ENCODE assay signal across 1 cellular context in the genomic region with DNA sequence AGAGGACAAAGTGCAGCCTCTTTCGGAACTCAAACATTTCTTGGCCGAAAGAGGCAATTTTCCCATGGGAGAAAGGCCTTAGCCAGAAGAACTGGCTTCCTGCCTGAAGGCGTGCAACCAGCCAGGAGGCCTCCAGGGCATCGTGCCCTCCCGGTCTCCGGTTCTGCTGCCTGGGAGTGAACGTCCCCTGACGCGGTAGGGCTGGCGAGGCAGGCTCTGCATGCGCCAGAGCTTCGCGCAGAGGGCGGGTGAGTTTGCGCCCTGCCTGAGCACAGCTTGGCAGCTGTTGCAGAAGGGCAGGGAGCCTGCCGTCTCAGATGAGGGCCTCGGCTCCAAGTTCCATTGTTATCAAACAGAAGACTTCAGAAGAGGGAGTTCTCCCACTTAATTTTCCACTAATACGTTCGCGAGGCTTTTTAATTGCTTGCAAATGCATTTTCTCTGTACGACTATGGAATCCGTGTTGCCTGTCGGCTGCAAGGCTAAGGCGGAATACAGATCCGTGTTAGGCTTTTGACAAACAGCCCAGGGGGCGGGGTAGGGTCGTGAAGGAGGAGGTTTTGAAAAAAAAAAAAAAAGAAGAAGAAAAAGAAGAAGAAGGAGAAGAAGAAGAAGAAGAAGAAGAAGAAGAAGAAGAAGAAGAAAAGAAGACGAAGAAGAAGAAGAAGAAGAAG.
TF ChIP-seq lines count a peak whose summit lies in the region.

No MANE protein-coding gene starts in this region.

TF ChIP-seq in HEK293, 187 proteins besides CTCF, POLR2A, EP300 and RAD21 (continued from another document):
- TF ChIP-seq, protein P1, sequence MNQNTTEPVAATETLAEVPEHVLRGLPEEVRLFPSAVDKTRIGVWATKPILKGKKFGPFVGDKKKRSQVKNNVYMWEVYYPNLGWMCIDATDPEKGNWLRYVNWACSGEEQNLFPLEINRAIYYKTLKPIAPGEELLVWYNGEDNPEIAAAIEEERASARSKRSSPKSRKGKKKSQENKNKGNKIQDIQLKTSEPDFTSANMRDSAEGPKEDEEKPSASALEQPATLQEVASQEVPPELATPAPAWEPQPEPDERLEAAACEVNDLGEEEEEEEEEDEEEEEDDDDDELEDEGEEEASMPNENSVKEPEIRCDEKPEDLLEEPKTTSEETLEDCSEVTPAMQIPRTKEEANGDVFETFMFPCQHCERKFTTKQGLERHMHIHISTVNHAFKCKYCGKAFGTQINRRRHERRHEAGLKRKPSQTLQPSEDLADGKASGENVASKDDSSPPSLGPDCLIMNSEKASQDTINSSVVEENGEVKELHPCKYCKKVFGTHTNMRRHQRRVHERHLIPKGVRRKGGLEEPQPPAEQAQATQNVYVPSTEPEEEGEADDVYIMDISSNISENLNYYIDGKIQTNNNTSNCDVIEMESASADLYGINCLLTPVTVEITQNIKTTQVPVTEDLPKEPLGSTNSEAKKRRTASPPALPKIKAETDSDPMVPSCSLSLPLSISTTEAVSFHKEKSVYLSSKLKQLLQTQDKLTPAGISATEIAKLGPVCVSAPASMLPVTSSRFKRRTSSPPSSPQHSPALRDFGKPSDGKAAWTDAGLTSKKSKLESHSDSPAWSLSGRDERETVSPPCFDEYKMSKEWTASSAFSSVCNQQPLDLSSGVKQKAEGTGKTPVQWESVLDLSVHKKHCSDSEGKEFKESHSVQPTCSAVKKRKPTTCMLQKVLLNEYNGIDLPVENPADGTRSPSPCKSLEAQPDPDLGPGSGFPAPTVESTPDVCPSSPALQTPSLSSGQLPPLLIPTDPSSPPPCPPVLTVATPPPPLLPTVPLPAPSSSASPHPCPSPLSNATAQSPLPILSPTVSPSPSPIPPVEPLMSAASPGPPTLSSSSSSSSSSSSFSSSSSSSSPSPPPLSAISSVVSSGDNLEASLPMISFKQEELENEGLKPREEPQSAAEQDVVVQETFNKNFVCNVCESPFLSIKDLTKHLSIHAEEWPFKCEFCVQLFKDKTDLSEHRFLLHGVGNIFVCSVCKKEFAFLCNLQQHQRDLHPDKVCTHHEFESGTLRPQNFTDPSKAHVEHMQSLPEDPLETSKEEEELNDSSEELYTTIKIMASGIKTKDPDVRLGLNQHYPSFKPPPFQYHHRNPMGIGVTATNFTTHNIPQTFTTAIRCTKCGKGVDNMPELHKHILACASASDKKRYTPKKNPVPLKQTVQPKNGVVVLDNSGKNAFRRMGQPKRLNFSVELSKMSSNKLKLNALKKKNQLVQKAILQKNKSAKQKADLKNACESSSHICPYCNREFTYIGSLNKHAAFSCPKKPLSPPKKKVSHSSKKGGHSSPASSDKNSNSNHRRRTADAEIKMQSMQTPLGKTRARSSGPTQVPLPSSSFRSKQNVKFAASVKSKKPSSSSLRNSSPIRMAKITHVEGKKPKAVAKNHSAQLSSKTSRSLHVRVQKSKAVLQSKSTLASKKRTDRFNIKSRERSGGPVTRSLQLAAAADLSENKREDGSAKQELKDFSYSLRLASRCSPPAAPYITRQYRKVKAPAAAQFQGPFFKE (tag by site-specific recombination; IDR thresholded peaks at IDR 0.05; ENCODE audit: borderline replicate concordance), result no peak
- no peak for TF ChIP-seq HOXA7 (CRISPR knock-in tag; IDR thresholded peaks at IDR 0.05; ENCODE audit: borderline replicate concordance)
- TF ChIP-seq GLI4 (tag by site-specific recombination; IDR thresholded peaks at IDR 0.05), result no peak
- TF ChIP-seq ZNF560 (tag by site-specific recombination; IDR thresholded peaks at IDR 0.05; ENCODE audit: borderline replicate concordance), result no peak
- TF ChIP-seq, protein P2, sequence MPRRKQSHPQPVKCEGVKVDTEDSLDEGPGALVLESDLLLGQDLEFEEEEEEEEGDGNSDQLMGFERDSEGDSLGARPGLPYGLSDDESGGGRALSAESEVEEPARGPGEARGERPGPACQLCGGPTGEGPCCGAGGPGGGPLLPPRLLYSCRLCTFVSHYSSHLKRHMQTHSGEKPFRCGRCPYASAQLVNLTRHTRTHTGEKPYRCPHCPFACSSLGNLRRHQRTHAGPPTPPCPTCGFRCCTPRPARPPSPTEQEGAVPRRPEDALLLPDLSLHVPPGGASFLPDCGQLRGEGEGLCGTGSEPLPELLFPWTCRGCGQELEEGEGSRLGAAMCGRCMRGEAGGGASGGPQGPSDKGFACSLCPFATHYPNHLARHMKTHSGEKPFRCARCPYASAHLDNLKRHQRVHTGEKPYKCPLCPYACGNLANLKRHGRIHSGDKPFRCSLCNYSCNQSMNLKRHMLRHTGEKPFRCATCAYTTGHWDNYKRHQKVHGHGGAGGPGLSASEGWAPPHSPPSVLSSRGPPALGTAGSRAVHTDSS (tag by site-specific recombination; IDR thresholded peaks at IDR 0.05), result peak; percentile 20; the same call in 1 of the 2 replicates
TF ChIP-seq in HEK293: peak in this region for 1.
